14 cellular contexts compared by ENCODE assay signal in the genomic region with DNA sequence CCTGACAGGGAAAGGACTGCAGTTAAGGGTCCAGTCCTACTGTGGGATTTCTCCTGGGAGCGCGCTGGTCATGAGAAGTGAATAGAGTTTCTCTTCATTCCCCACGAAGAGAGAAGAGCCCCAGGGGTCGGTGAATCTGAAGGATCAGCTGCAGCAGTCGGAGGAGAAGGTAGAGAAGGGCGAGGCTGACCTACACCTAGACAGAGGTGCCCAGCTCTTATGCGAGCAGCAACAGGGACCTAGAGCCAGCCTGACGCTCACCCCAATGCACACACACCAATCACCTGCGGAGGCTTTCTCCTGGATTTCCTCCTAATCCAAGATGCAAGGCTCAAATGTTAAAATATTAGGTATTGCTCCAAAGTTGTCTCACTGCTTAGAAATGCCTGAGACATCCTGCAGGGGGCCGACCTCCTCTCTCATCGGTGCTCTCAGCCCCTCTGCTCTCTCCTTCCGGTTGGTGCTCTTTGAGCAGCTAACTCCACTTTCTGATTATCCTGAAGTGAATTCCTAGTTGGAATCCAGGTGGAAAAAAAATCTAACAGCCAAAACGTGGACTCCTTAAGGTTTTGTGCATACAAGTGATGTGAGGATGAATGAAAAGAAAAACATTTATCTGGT.
DNase-seq lines count a peak whose midpoint lies in the region; ATAC-seq and TF ChIP-seq lines count a peak whose summit lies in the region.
"Had no signal": no experiment of that assay in that cellular context is flagged by ENCODE, and none has a peak within 500 bp of the region (broad histone marks: within the 10 kb centered on the region; RNA-seq: fewer than 3 reads in every experiment).

No MANE protein-coding gene starts in this region.

- H3K79me1 ChIP-seq in H9 (ENCODE audit: insufficient read depth, low read depth, low read length, poor library complexity, severe bottlenecking): no peaks in the 10 kb centered on the region

- no peak overlapping the region for H2BK12ac ChIP-seq in H9 (ENCODE audit: insufficient read length, low read depth, low read length)

- H4K5ac ChIP-seq in H9 (ENCODE audit: insufficient read length, low read depth, low read length): no peak overlapping the region

- no peak for ATAC-seq in HG03108 (IDR thresholded peaks at IDR 0.05; ENCODE audit: unreplicated experiment)
- ATAC-seq: activated T-cell treated with anti-CD3 and anti-CD28 coated beads, Interleukin-2, amount 50 U/mL, for 72 hours; heart left ventricle; sciatic nerve had no signal

- no peak overlapping the region for H2AFZ ChIP-seq in H9 (ENCODE audit: low read length)

- no peak overlapping the region for H3K18ac ChIP-seq in H9 (ENCODE audit: insufficient read length, low read depth, low read length)

- no peaks in the 10 kb centered on the region for H3K23me2 ChIP-seq in H9 (ENCODE audit: insufficient read length, low read depth, low read length, poor library complexity, severe bottlenecking)

- H3K56ac ChIP-seq in H9 (ENCODE audit: insufficient read length, low read depth, low read length): no peak overlapping the region

- H3K4me3 Mint-ChIP-seq in H9: no peak overlapping the region
- H3K4me3 Mint-ChIP-seq: activated T-cell treated with anti-CD3 and anti-CD28 coated beads, Interleukin-2, amount 50 U/mL, for 72 hours; CD4-positive, alpha-beta T cell had no signal

- WGBS in H9 (ENCODE audit: extremely low coverage, insufficient read length, low lambda C conversion rate): no CpG with 5 or more reads among the region's 13 CpGs

- H3T11ph ChIP-seq in H9 (ENCODE audit: low read length): no peak overlapping the region

- H3K4me1 Mint-ChIP-seq in H9: no peaks in the 10 kb centered on the region

- H4K91ac ChIP-seq in H9 (ENCODE audit: insufficient read length, low read depth, low read length): no peak overlapping the region

- no peaks in the 10 kb centered on the region for H3K27me3 Mint-ChIP-seq in H9 (ENCODE audit: low read depth)
- H3K27me3 Mint-ChIP-seq: CD4-positive, alpha-beta T cell had no signal

- H2BK5ac ChIP-seq in H9 (ENCODE audit: insufficient read length, low read length): no peak overlapping the region

- H3K27me3 ChIP-seq in BE2C (no peaks in the 10 kb centered on the region), H9 (ENCODE audit: insufficient read depth, low read length) (no peaks in the 10 kb centered on the region), SJCRH30 (no peaks in the 10 kb centered on the region)
- H3K27me3 ChIP-seq: heart left ventricle had no signal

- no peak overlapping the region for H2BK120ac ChIP-seq in H9 (ENCODE audit: low read depth, low read length, poor library complexity, severe bottlenecking)

- no peaks in the 10 kb centered on the region for H4K20me1 ChIP-seq in H9 (ENCODE audit: control insufficient read depth, insufficient read depth, insufficient read length)

- peak; percentile 15 for DNase-seq in BE2C
- DNase-seq in H9: peak; percentile 51
- DNase-seq in SJCRH30: peak; percentile 5 to 28
- DNase-seq in foreskin fibroblast: no peak
- DNase-seq in NK-92 (lab: John Stamatoyannopoulos, UW; ENCODE audit: unreplicated experiment): no peak
- DNase-seq in central memory CD4-positive, alpha-beta T cell: no peak
- DNase-seq in activated T-cell treated with anti-CD3 and anti-CD28 coated beads, Interleukin-2, amount 50 U/mL, for 1 hour: no peak
- DNase-seq: activated T-cell treated with anti-CD3 and anti-CD28 coated beads, Interleukin-2, amount 50 U/mL, for 72 hours; CD4-positive, alpha-beta T cell; heart left ventricle; midbrain; MV-4-11 had no signal

- peaks cover 0 to 5% (median 0%) of the 10 kb centered on the region in 3 experiments; a peak in 1 of 7 replicates for H3K36me3 Mint-ChIP-seq in H9 (ENCODE audit: insufficient read depth in 1 of 3, low read depth in 3 of 3)

- H2AK5ac ChIP-seq in H9 (ENCODE audit: insufficient read length, low read length): no peak overlapping the region

- H3K27ac ChIP-seq in H9 (ENCODE audit: insufficient read length, low read depth, low read length) (no peak overlapping the region), SJCRH30 (no peak overlapping the region)
- H3K27ac ChIP-seq: heart left ventricle had no signal

- no peak overlapping the region for H3K9ac ChIP-seq in H9 (ENCODE audit: extremely low read depth, insufficient read length, low read length)

- H3K9me3 Mint-ChIP-seq in H9: 0 out of 5 replicates have a peak, but pooled peaks cover 0 to 2% of the 10 kb centered on the region in 2 experiments
- H3K9me3 Mint-ChIP-seq: activated T-cell treated with anti-CD3 and anti-CD28 coated beads, Interleukin-2, amount 50 U/mL, for 72 hours; CD4-positive, alpha-beta T cell had no signal

- H3K27ac Mint-ChIP-seq in H9: no peak overlapping the region; a peak in 1 of 7 replicates
- H3K27ac Mint-ChIP-seq: activated T-cell treated with anti-CD3 and anti-CD28 coated beads, Interleukin-2, amount 50 U/mL, for 72 hours; CD4-positive, alpha-beta T cell had no signal

- H3K4me3 ChIP-seq in BE2C (ENCODE audit: low read depth, low read length): no peak overlapping the region
- H3K4me3 ChIP-seq in SJCRH30: no peak overlapping the region
- no peak overlapping the region for H3K4me3 ChIP-seq in foreskin fibroblast (ENCODE audit: low read depth in 1 of 2, low read length in 2 of 2)
- H3K4me3 ChIP-seq: heart left ventricle had no signal

- TF ChIP-seq CTCF in BE2C (IDR thresholded peaks at IDR 0.05; ENCODE audit: low read depth, low read length) (peak; percentile 24; the same call in 1 of the 2 replicates), H9 (conservative IDR thresholded peaks at IDR 0.05) (peak; percentile 64), foreskin fibroblast (IDR thresholded peaks at IDR 0.05; ENCODE audit: low read depth, low read length) (peak; percentile 3)

- H3K4me2 ChIP-seq in H9 (ENCODE audit: insufficient read depth, insufficient read length, low read length): no peak overlapping the region

- no peak overlapping the region for H3K14ac ChIP-seq in H9 (ENCODE audit: insufficient read depth, low read length)

- no peak overlapping the region for H2BK15ac ChIP-seq in H9 (ENCODE audit: low read depth, low read length)

- H2BK20ac ChIP-seq in H9 (ENCODE audit: low read depth, low read length, poor library complexity, severe bottlenecking): no peak overlapping the region

- H3K9me3 ChIP-seq in BE2C (no peaks in the 10 kb centered on the region), H9 (ENCODE audit: control insufficient read depth, low read depth, low read length) (no peaks in the 10 kb centered on the region), SJCRH30 (replicated peaks) (no peaks in the 10 kb centered on the region)

- H3K79me2 ChIP-seq in H9 (ENCODE audit: insufficient read depth, low read length): no peaks in the 10 kb centered on the region

- H3K4me1 ChIP-seq in BE2C (no peaks in the 10 kb centered on the region), H9 (ENCODE audit: insufficient read depth, low read length) (no peaks in the 10 kb centered on the region), SJCRH30 (no peaks in the 10 kb centered on the region)
- H3K4me1 ChIP-seq: heart left ventricle had no signal

- H3K23ac ChIP-seq in H9 (ENCODE audit: insufficient read length, low read depth, low read length): no peak overlapping the region

- no peak overlapping the region for H3K4ac ChIP-seq in H9 (ENCODE audit: low read depth, low read length)

- H3K36me3 ChIP-seq in BE2C: no peaks in the 10 kb centered on the region
- H3K36me3 ChIP-seq in SJCRH30: no peaks in the 10 kb centered on the region
- H3K36me3 ChIP-seq: heart left ventricle had no signal

- H4K8ac ChIP-seq in H9 (replicated peaks; ENCODE audit: insufficient read length, low read depth, low read length): no peak overlapping the region

Comparison
In these comparisons a context has a peak if more than half of its experiments do, and no peak if none do; other contexts are left out.
1. DNase-seq: peak in BE2C (single experiment), H9 (single experiment) and SJCRH30 (2 of 2); none in foreskin fibroblast (0 of 2), NK-92 (single experiment), central memory CD4-positive, alpha-beta T cell (single experiment) and activated T-cell treated with anti-CD3 and anti-CD28 coated beads, Interleukin-2, amount 50 U/mL, for 1 hour (single experiment).
2. CTCF ChIP-seq: peak in every context shown above with its lines; median percentile 64 in H9; 24 in BE2C; 3 in foreskin fibroblast.